8 cellular contexts compared by ENCODE assay signal in the genomic region with DNA sequence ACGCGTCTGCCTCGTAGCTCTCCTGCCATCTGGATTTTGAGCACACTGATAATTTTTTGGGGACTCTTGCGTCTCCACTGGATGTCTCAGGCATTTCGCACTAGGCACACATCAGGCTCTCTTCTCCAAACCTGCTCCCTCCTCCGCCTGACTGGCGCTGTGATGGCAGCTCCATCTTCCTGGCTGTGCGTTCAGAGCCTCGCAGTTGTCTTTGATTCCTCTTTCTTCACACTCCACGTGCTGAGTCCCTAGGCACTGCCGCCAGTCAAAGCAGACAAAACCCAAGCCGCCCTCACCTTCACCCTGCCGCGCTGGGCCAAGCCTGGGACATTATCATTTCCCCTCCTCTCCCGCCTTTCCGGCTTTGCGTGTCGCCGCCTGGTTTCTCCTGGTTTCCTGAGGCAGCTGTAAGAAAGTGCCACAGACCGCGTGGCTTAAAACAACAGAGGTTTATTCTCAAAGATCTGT. TPM values are rescaled to one million over a fixed set of nuclear protein-coding genes. Genes with fewer than 3 reads are reported as not detected.
DNase-seq lines count a peak whose midpoint lies in the region; ATAC-seq and TF ChIP-seq lines count a peak whose summit lies in the region.

No MANE protein-coding gene starts in this region.

- H3K9me3 ChIP-seq in gastroesophageal sphincter = no peaks in the 10 kb centered on the region

- H3K27me3 Mint-ChIP-seq in osteocyte (ENCODE audit: unreplicated experiment) = no peaks in the 10 kb centered on the region

- DNase-seq in NCI-H526 (lab: John Stamatoyannopoulos, UW) (peak; percentile 54 to 80), osteocyte (ENCODE audit: extremely low spot score, unreplicated experiment) (no peak), cerebellar nuclear complex (lab: John Stamatoyannopoulos, UW) (no peak)
- DNase-seq in activated T-cell treated with anti-CD3 and anti-CD28 coated beads, Interleukin-2, amount 50 U/mL, for 48 hours = peak; percentile 57 to 63

- H3K9me3 Mint-ChIP-seq in osteocyte (ENCODE audit: unreplicated experiment) = no peaks in the 10 kb centered on the region

- ATAC-seq in GM18861 (IDR thresholded peaks at IDR 0.05; ENCODE audit: unreplicated experiment) = peak; percentile 32
- ATAC-seq in HG03025 (IDR thresholded peaks at IDR 0.05; ENCODE audit: low FRiP score, unreplicated experiment) = peak; percentile 27
- ATAC-seq in gastroesophageal sphincter = peak; percentile 5

- peak overlapping the region; percentile 73 to 99 for H3K4me3 ChIP-seq in gastroesophageal sphincter

- H3K27ac ChIP-seq in C4-2B (peak overlapping the region; percentile 97), gastroesophageal sphincter (peak overlapping the region in 3 of 4 donors; percentile 79 to 88 (median 85))

- peaks cover 0 to 15% of the 10 kb centered on the region in 2 donors for H3K36me3 ChIP-seq in gastroesophageal sphincter

- TF ChIP-seq POLR2A in gastroesophageal sphincter (IDR thresholded peaks at IDR 0.05) = no peak

- no peak for TF ChIP-seq EP300 in gastroesophageal sphincter (IDR thresholded peaks at IDR 0.05)

- WGBS in gastroesophageal sphincter (ENCODE audit: low coverage in 1 of 2), 2 donors = 0 to 1% methylated on average over 15 to 18 of the region's 21 CpGs

- peaks cover 26% of the 10 kb centered on the region for H3K4me1 Mint-ChIP-seq in osteocyte (ENCODE audit: unreplicated experiment)

- TF ChIP-seq CTCF in C4-2B (conservative IDR thresholded peaks at IDR 0.05) = no peak
- TF ChIP-seq CTCF in gastroesophageal sphincter (IDR thresholded peaks at IDR 0.05) = peak in 1 of 4 experiments; percentile 14
- TF ChIP-seq CTCF in osteocyte (IDR thresholded peaks at IDR 0.05) = no peak

- peaks cover 3% of the 10 kb centered on the region for H3K36me3 Mint-ChIP-seq in osteocyte (ENCODE audit: unreplicated experiment)

- H3K27ac Mint-ChIP-seq in osteocyte (ENCODE audit: unreplicated experiment) = peak overlapping the region; percentile 91

- H3K4me3 Mint-ChIP-seq in osteocyte (ENCODE audit: unreplicated experiment) = peak overlapping the region; percentile 91

- peaks cover 0 to 53% (median 20%) of the 10 kb centered on the region in 3 donors for H3K4me1 ChIP-seq in gastroesophageal sphincter

- no peaks in the 10 kb centered on the region for H3K27me3 ChIP-seq in gastroesophageal sphincter

RNA-seq across cellular contexts. Expression of a gene that starts 0.8 kb away (rescaled TPM):
- total RNA-seq in gastroesophageal sphincter (10 to 100 TPM; 23.6 to 37.8 (median 29.5) TPM), osteocyte (20.4 and 22.0 TPM in 2 replicates)

RNA-seq across cellular contexts. Expression of a gene that starts 32.1 kb away (rescaled TPM):
- total RNA-seq in gastroesophageal sphincter (10 to 100 TPM; 11.5 to 42.8 (median 14.6) TPM), osteocyte (61.7 and 67.2 TPM in 2 replicates)

Comparison
In these comparisons a context has a peak if more than half of its experiments do, and no peak if none do; other contexts are left out.
1. DNase-seq: peak in NCI-H526 (2 of 2) and activated T-cell treated with anti-CD3 and anti-CD28 coated beads, Interleukin-2, amount 50 U/mL, for 48 hours (2 of 2); none in osteocyte (single experiment) and cerebellar nuclear complex (0 of 2).
2. Peak in every context shown above with its lines, with median percentiles within 50 percentile points of each other: ATAC-seq.